1 cellular context compared by ENCODE assay signal in the genomic region with DNA sequence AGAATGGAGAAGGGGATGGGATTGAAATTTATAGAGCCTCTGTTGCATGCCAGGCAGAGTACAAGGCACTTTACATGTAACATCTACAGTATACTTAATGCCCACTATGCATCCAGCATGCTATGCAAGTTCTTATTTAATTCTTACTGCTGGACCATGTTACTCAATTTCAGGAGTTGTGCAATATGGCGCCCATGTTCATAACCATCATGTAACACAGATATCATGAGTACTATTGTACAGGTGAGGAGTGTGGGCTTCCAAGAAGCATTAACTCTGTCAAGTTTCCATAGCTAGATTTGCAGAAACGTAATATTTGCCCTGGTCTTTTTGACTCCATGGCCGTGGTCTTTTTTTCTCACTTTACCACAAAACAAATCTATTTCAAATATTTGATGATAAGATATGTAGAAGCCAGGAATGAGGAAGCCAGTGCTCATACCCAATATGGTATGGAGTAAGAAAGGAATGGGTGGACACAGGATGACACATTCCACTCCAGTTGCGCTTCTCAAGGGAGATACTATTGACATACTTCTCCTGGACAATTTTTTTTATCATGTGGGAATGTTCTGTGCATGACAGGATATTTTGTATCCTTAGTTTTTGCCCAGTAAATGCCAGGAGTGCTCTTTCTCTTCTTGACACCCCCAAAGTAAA.
A peak's percentile ranks its signal among the peaks of the same experiment; 100 is the strongest.
TF ChIP-seq lines count a peak whose summit lies in the region.

No MANE protein-coding gene starts in this region.

TF ChIP-seq in SK-N-SH, 30 proteins besides CTCF, POLR2A, EP300 and RAD21 (continued from another document):
- TF ChIP-seq USF1 (IDR thresholded peaks at IDR 0.05; ENCODE audit: borderline replicate concordance, low read depth) (no peak), SMC3 (IDR thresholded peaks at IDR 0.05; ENCODE audit: low read depth, low read length) (no peak), GABPA (IDR thresholded peaks at IDR 0.05; ENCODE audit: low read depth) (no peak), SIN3A (IDR thresholded peaks at IDR 0.05; ENCODE audit: borderline replicate concordance, low read depth, low read length) (no peak), ELF1 (IDR thresholded peaks at IDR 0.05) (peak; percentile 81; the same call in 1 of the 2 replicates), RFX5 (IDR thresholded peaks at IDR 0.05; ENCODE audit: low read length) (no peak), MEF2A (IDR thresholded peaks at IDR 0.05; ENCODE audit: borderline replicate concordance, low read depth) (no peak), FOSL2 (IDR thresholded peaks at IDR 0.05; ENCODE audit: borderline replicate concordance, low read depth) (no peak), YY1 (IDR thresholded peaks at IDR 0.05; ENCODE audit: low read depth) (no peak), RCOR1 (IDR thresholded peaks at IDR 0.05; ENCODE audit: low read length) (no peak), JUND (IDR thresholded peaks at IDR 0.05) (0 out of 2 replicates have a peak, but pooled peaks have one; percentile 12), REST (IDR thresholded peaks at IDR 0.05; ENCODE audit: low read depth, low read length) (no peak), POLR2AphosphoS5 (IDR thresholded peaks at IDR 0.05; ENCODE audit: low read depth, low read length) (no peak), MAX (IDR thresholded peaks at IDR 0.05; ENCODE audit: low read depth) (no peak), EZH2phosphoT487 (IDR thresholded peaks at IDR 0.05; ENCODE audit: borderline replicate concordance, low read depth) (no peak), RXRA (IDR thresholded peaks at IDR 0.05; ENCODE audit: borderline replicate concordance, low read depth) (no peak), TEAD4 (IDR thresholded peaks at IDR 0.05; ENCODE audit: borderline replicate concordance, insufficient read depth) (no peak), NFIC (IDR thresholded peaks at IDR 0.05; ENCODE audit: borderline replicate concordance) (no peak; the same call in 1 of the 2 replicates), FOXM1 (IDR thresholded peaks at IDR 0.05; ENCODE audit: low read depth) (no peak)
- TF ChIP-seq, protein P1, sequence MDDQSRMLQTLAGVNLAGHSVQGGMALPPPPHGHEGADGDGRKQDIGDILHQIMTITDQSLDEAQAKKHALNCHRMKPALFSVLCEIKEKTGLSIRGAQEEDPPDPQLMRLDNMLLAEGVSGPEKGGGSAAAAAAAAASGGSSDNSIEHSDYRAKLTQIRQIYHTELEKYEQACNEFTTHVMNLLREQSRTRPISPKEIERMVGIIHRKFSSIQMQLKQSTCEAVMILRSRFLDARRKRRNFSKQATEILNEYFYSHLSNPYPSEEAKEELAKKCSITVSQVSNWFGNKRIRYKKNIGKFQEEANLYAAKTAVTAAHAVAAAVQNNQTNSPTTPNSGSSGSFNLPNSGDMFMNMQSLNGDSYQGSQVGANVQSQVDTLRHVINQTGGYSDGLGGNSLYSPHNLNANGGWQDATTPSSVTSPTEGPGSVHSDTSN (IDR thresholded peaks at IDR 0.05): peak; percentile 14; the same call in 1 of the 2 replicates
TF ChIP-seq in SK-N-SH: peak in this region for 4.
